ENCODE assay signal across 1 cellular context in genomic region chr17:6526362-6527152, GRCh38.
TF ChIP-seq lines count a peak whose summit lies in the region.

No MANE protein-coding gene starts in this region.

TF ChIP-seq in HepG2, 621 proteins besides CTCF, POLR2A, EP300 and RAD21 (continued from another document):
- TF ChIP-seq REST (IDR thresholded peaks at IDR 0.05; ENCODE audit: borderline replicate concordance in 1 of 2, low read depth in 1 of 2, low read length in 2 of 2) (peak; percentile 35 to 91), ZKSCAN8 (CRISPR knock-in tag; IDR thresholded peaks at IDR 0.05; ENCODE audit: borderline replicate concordance) (no peak), ATM (IDR thresholded peaks at IDR 0.05; ENCODE audit: borderline replicate concordance) (no peak), MIER2 (CRISPR knock-in tag; IDR thresholded peaks at IDR 0.05) (peak; percentile 91), GPN1 (CRISPR knock-in tag; IDR thresholded peaks at IDR 0.05; ENCODE audit: borderline replicate concordance) (no peak), ZBTB14 (CRISPR knock-in tag; IDR thresholded peaks at IDR 0.05) (no peak), EHMT2 (IDR thresholded peaks at IDR 0.05; ENCODE audit: borderline replicate concordance, low read depth, low read length) (peak; percentile 62; the same call in 1 of the 2 replicates), ZBTB34 (CRISPR knock-in tag; IDR thresholded peaks at IDR 0.05) (no peak)
